12 cellular contexts compared by ENCODE assay signal in genomic region chr9:6944093-6944551, GRCh38.
DNase-seq lines count a peak whose midpoint lies in the region; ATAC-seq and TF ChIP-seq lines count a peak whose summit lies in the region.
"Had no signal": no experiment of that assay in that cellular context is flagged by ENCODE, and none has a peak within 500 bp of the region (broad histone marks: within the 10 kb centered on the region; RNA-seq: fewer than 3 reads in every experiment).

No MANE protein-coding gene starts in this region.

- no peaks in the 10 kb centered on the region for H3K36me3 ChIP-seq in ACC112 (ENCODE audit: insufficient read depth, low read length)
- no peaks in the 10 kb centered on the region for H3K36me3 ChIP-seq in HCT116 (ENCODE audit: control insufficient read depth in 1 of 2, insufficient read depth in 2 of 2, low read length in 2 of 2)
- H3K36me3 ChIP-seq in OCI-LY1 (ENCODE audit: insufficient read depth, low read length), result peaks cover 5% of the 10 kb centered on the region; the same call in 1 of the 2 replicates

- H3K27me3 Mint-ChIP-seq in activated naive CD8-positive, alpha-beta T cell treated with anti-CD3 and anti-CD28 coated beads, Interleukin-2, amount 50 U/mL, for 24 hours, result no peaks in the 10 kb centered on the region
- H3K27me3 Mint-ChIP-seq: IgD-negative memory B cell; stimulated activated memory B cell treated with anti-CD40 and anti-IgM and Interleukin-4, amounts not matched to agents 10 μg/mL and 1 μg/mL and 100 μg/mL, for 72 hours had no signal

- no peak overlapping the region for H2AFZ ChIP-seq in ACC112 (ENCODE audit: low read length, unreplicated experiment)
- H2AFZ ChIP-seq in HCT116 (ENCODE audit: low read depth, low read length, poor library complexity, severe bottlenecking), result no peak overlapping the region
- H2AFZ ChIP-seq in OCI-LY1 (ENCODE audit: low read length), result no peak overlapping the region
- H2AFZ ChIP-seq: hepatocyte had no signal

- RAD21 ChIA-PET in HCT116 (lab: Charles Lee; ENCODE audit: low non-redundant PET in 1 of 2, low total read pairs in 2 of 2, uncharacterized antibody in 2 of 2, unreplicated experiment in 2 of 2), result interaction anchor here in 1 of 2 experiments (0.7 kb wide), 1 partner anchor 12 kb away, joined by 3 read pairs; no protein-coding TSS in a partner anchor

- no peak overlapping the region for H3K9ac ChIP-seq in HCT116 (ENCODE audit: low read length)
- H3K9ac ChIP-seq in OCI-LY1 (ENCODE audit: low read length), result no peak overlapping the region

- no peaks in the 10 kb centered on the region for H3K9me3 Mint-ChIP-seq in activated naive CD8-positive, alpha-beta T cell treated with anti-CD3 and anti-CD28 coated beads, Interleukin-2, amount 50 U/mL, for 24 hours
- H3K9me3 Mint-ChIP-seq: IgD-negative memory B cell; stimulated activated memory B cell treated with anti-CD40 and anti-IgM and Interleukin-4, amounts not matched to agents 10 μg/mL and 1 μg/mL and 100 μg/mL, for 72 hours had no signal

- no peak overlapping the region for H3K4me3 Mint-ChIP-seq in activated naive CD8-positive, alpha-beta T cell treated with anti-CD3 and anti-CD28 coated beads, Interleukin-2, amount 50 U/mL, for 24 hours
- H3K4me3 Mint-ChIP-seq: IgD-negative memory B cell; stimulated activated memory B cell treated with anti-CD40 and anti-IgM and Interleukin-4, amounts not matched to agents 10 μg/mL and 1 μg/mL and 100 μg/mL, for 72 hours had no signal

- H3K4me2 ChIP-seq in HCT116 (ENCODE audit: low read length), result peak overlapping the region; percentile 54
- no peak overlapping the region for H3K4me2 ChIP-seq in OCI-LY1 (ENCODE audit: low read length)
- H3K4me2 ChIP-seq: hepatocyte had no signal

- intact Hi-C loops in HCT116 (cut with micrococcal nuclease), result no loop called here

- CTCF ChIA-PET in HCT116 (lab: Charles Lee), result interaction anchor here (0.5 kb wide), 1 partner anchor 1562 kb away, joined by 3 read pairs; no protein-coding TSS in a partner anchor

- H3K27ac Mint-ChIP-seq in activated naive CD8-positive, alpha-beta T cell treated with anti-CD3 and anti-CD28 coated beads, Interleukin-2, amount 50 U/mL, for 24 hours, result no peak overlapping the region
- H3K27ac Mint-ChIP-seq: IgD-negative memory B cell; stimulated activated memory B cell treated with anti-CD40 and anti-IgM and Interleukin-4, amounts not matched to agents 10 μg/mL and 1 μg/mL and 100 μg/mL, for 72 hours had no signal

- H3K4me3 ChIP-seq in ACC112 (ENCODE audit: low read depth, low read length) (no peak overlapping the region), HCT116 (replicated peaks in 1 of 2; ENCODE audit: low read depth in 1 of 2, low read length in 2 of 2) (no peak overlapping the region; a peak in 1 of 4 replicates), OCI-LY1 (ENCODE audit: low read depth, low read length, poor library complexity, severe bottlenecking) (no peak overlapping the region), fibroblast of the aortic adventitia (ENCODE audit: low read depth, low read length) (no peak overlapping the region)
- H3K4me3 ChIP-seq: hepatocyte had no signal

- no peak for TF ChIP-seq POLR2A in HCT116 (IDR thresholded peaks at IDR 0.05; ENCODE audit: borderline replicate concordance, extremely low read depth, insufficient read depth, insufficient read length)

- no peaks in the 10 kb centered on the region for H4K20me1 ChIP-seq in HCT116 (ENCODE audit: insufficient read depth)
- H4K20me1 ChIP-seq in OCI-LY1 (ENCODE audit: insufficient read depth, low read length), result no peaks in the 10 kb centered on the region

- H3K79me2 ChIP-seq in ACC112 (ENCODE audit: control insufficient read depth, insufficient read depth, low read length, unreplicated experiment) (no peaks in the 10 kb centered on the region), HCT116 (ENCODE audit: insufficient read depth, low read length) (no peaks in the 10 kb centered on the region), OCI-LY1 (ENCODE audit: insufficient read depth, low read length) (no peaks in the 10 kb centered on the region)
- H3K79me2 ChIP-seq: hepatocyte had no signal

- peaks cover 21% of the 10 kb centered on the region for H3K4me1 Mint-ChIP-seq in activated naive CD8-positive, alpha-beta T cell treated with anti-CD3 and anti-CD28 coated beads, Interleukin-2, amount 50 U/mL, for 24 hours

- H3F3A ChIP-seq in OCI-LY1 (ENCODE audit: insufficient read depth, low read length), result no peaks in the 10 kb centered on the region

- BruUV-seq in HCT116 (replicated peaks; lab: Mats Ljungman, UMichigan), result no TSS peak

- TF ChIP-seq CTCF in HCT116 (IDR thresholded peaks at IDR 0.05 in 2 of 3, conservative IDR thresholded peaks at IDR 0.05 in 1 of 3; ENCODE audit: borderline replicate concordance in 1 of 3, insufficient read depth in 1 of 3, low read depth in 2 of 3, low read length in 2 of 3) (peak in 2 of 3 experiments; percentile 14 to 27; a peak in 2 of 6 replicates), OCI-LY1 (IDR thresholded peaks at IDR 0.05; ENCODE audit: low read length) (peak; percentile 16; the same call in 1 of the 2 replicates), fibroblast of the aortic adventitia (IDR thresholded peaks at IDR 0.05; ENCODE audit: insufficient read depth, low read length) (no peak)

- no peaks in the 10 kb centered on the region for H3K27me3 ChIP-seq in ACC112 (ENCODE audit: insufficient read depth, low read length)
- no peaks in the 10 kb centered on the region for H3K27me3 ChIP-seq in HCT116 (ENCODE audit: insufficient read depth, low read length)
- H3K27me3 ChIP-seq in OCI-LY1 (ENCODE audit: insufficient read depth, low read length), result no peaks in the 10 kb centered on the region
- H3K27me3 ChIP-seq: hepatocyte had no signal

- POLR2A ChIA-PET in HCT116 (lab: Charles Lee), result interaction anchor here (0.7 kb wide), 1 partner anchor 41 kb away, joined by 3 read pairs; no protein-coding TSS in a partner anchor

- 0 out of 2 replicates have a peak overlapping the region, but pooled peaks have one; percentile 47 for H3K27ac ChIP-seq in ACC112 (ENCODE audit: low read depth, low read length)
- peak overlapping the region; percentile 56 for H3K27ac ChIP-seq in HCT116 (ENCODE audit: low read depth, low read length)
- H3K27ac ChIP-seq in OCI-LY1 (ENCODE audit: low read depth, low read length, poor library complexity, severe bottlenecking), result no peak overlapping the region
- H3K27ac ChIP-seq: hepatocyte had no signal

- H3K9me2 ChIP-seq in HCT116 (ENCODE audit: insufficient read depth), result no peaks in the 10 kb centered on the region
- no peaks in the 10 kb centered on the region for H3K9me2 ChIP-seq in OCI-LY1 (ENCODE audit: low read depth, low read length)

- H3K4me1 ChIP-seq in ACC112 (ENCODE audit: control insufficient read depth, insufficient read depth, low read length, unreplicated experiment) (peaks cover 27% of the 10 kb centered on the region), HCT116 (ENCODE audit: control insufficient read depth in 1 of 2, insufficient read depth in 2 of 2, low read length in 2 of 2) (peaks cover 23 to 25% of the 10 kb centered on the region in 2 experiments), OCI-LY1 (ENCODE audit: insufficient read depth, low read length, severe bottlenecking) (no peaks in the 10 kb centered on the region)

- peak; percentile 40 for TF ChIP-seq RAD21 in HCT116 (IDR thresholded peaks at IDR 0.05; ENCODE audit: low read depth)

- H3K9me3 ChIP-seq in HCT116 (ENCODE audit: control insufficient read depth in 1 of 2, insufficient read depth in 1 of 2, low read depth in 1 of 2, low read length in 2 of 2), result no peaks in the 10 kb centered on the region
- peaks cover 4% of the 10 kb centered on the region; the same call in 1 of the 2 replicates for H3K9me3 ChIP-seq in OCI-LY1 (ENCODE audit: low read length)

- peaks cover 13% of the 10 kb centered on the region for H3K36me3 Mint-ChIP-seq in activated naive CD8-positive, alpha-beta T cell treated with anti-CD3 and anti-CD28 coated beads, Interleukin-2, amount 50 U/mL, for 24 hours (ENCODE audit: low read depth)

- ATAC-seq in HCT116 (peak; percentile 66), HG02642 (IDR thresholded peaks at IDR 0.05; ENCODE audit: poor library complexity, unreplicated experiment) (no peak), HG02884 (IDR thresholded peaks at IDR 0.05; ENCODE audit: unreplicated experiment) (no peak), HG02973 (IDR thresholded peaks at IDR 0.05; ENCODE audit: unreplicated experiment) (no peak)
- ATAC-seq in activated naive CD8-positive, alpha-beta T cell treated with anti-CD3 and anti-CD28 coated beads, Interleukin-2, amount 50 U/mL, for 24 hours, result no peak
- ATAC-seq: stimulated activated memory B cell treated with anti-CD40 and anti-IgM and Interleukin-4, amounts not matched to agents 10 μg/mL and 1 μg/mL and 100 μg/mL, for 72 hours had no signal

- DNase-seq in HCT116 (ENCODE audit: low read depth, low spot score), result no peak
- peak; percentile 84 for DNase-seq in fibroblast of the aortic adventitia (ENCODE audit: low read depth)
- no peak for DNase-seq in activated naive CD8-positive, alpha-beta T cell treated with anti-CD3 and anti-CD28 coated beads, Interleukin-2, amount 50 U/mL, for 24 hours
- DNase-seq: activated effector memory CD4-positive, alpha-beta T cell treated with Interleukin-2 at 50 U/mL for 16 hours had no signal

TF ChIP-seq in HCT116, 20 proteins besides CTCF, POLR2A, EP300 and RAD21:
- TF ChIP-seq SRF (IDR thresholded peaks at IDR 0.05; ENCODE audit: low read depth) (no peak), EZH2phosphoT487 (IDR thresholded peaks at IDR 0.05; ENCODE audit: borderline replicate concordance) (no peak), POLR2AphosphoS5 (IDR thresholded peaks at IDR 0.05; ENCODE audit: low read depth, low read length) (no peak), TCF7L2 (IDR thresholded peaks at IDR 0.05; ENCODE audit: borderline replicate concordance, extremely low read depth, insufficient read depth, insufficient read length) (peak; percentile 83), FOSL1 (IDR thresholded peaks at IDR 0.05; ENCODE audit: low read depth) (no peak)
